24 cellular contexts compared by ENCODE assay signal in genomic region chr12:121860257-121860656, GRCh38. TPM values are rescaled to one million over a fixed set of nuclear protein-coding genes. Genes with fewer than 3 reads are reported as not detected.
A peak's percentile ranks its signal among the peaks of the same experiment; 100 is the strongest.
DNase-seq lines count a peak whose midpoint lies in the region; ATAC-seq, FAIRE-seq and TF ChIP-seq lines count a peak whose summit lies in the region.
"Had no signal": no experiment of that assay in that cellular context is flagged by ENCODE, and none has a peak within 500 bp of the region (broad histone marks: within the 10 kb centered on the region; RNA-seq: fewer than 3 reads in every experiment).

No MANE protein-coding gene starts in this region.

- no peak overlapping the region for H3K14ac ChIP-seq in H1 (ENCODE audit: insufficient read length)

- H3K4ac ChIP-seq in H1 (replicated peaks; ENCODE audit: insufficient read length, low read depth, low read length) (no peak overlapping the region), mesendoderm (ENCODE audit: low read depth, low read length) (no peak overlapping the region)

- H3K4me1 ChIP-seq in H1 (replicated peaks in 1 of 4; ENCODE audit: control insufficient read depth in 3 of 4, insufficient read depth in 4 of 4, low read length in 3 of 4) (peaks cover 0 to 17% (median 11%) of the 10 kb centered on the region in 4 experiments; a peak in 5 of 7 replicates), mesendoderm (ENCODE audit: control insufficient read depth, low read depth, low read length) (peaks cover 2% of the 10 kb centered on the region), uterus (peaks cover 15 to 18% of the 10 kb centered on the region in 2 donors)

- no peak overlapping the region for H2AFZ ChIP-seq in H1 (ENCODE audit: low read length)
- H2AFZ ChIP-seq: neural progenitor cell had no signal

- CTCF ChIA-PET in H1 (lab: Charles Lee; ENCODE audit: partially characterized antibody): interaction anchor here (0.5 to 4.1 kb wide), 8 partner anchors 9 to 965 kb away, joined by 3 to 20 read pairs (median 4); partner anchors contain the start of genes MORN3 and PSMD9

- POLR2A ChIA-PET in H1 (lab: Charles Lee; ENCODE audit: partially characterized antibody): no interaction called here

- no peak overlapping the region for H3K9ac ChIP-seq in H1 (replicated peaks in 1 of 4; ENCODE audit: extremely low read depth in 1 of 4, low read depth in 3 of 4, low read length in 3 of 4)
- H3K9ac ChIP-seq in mesendoderm (ENCODE audit: low read length): no peak overlapping the region
- H3K9ac ChIP-seq: neural progenitor cell had no signal

- no peak overlapping the region for H4K91ac ChIP-seq in H1 (replicated peaks; ENCODE audit: insufficient read length, low read length)

- H3K23ac ChIP-seq in H1 (ENCODE audit: insufficient read length) (no peak overlapping the region), mesendoderm (ENCODE audit: low read length) (no peak overlapping the region)

- H2BK12ac ChIP-seq in H1 (ENCODE audit: low read depth, low read length): 0 out of 2 replicates have a peak overlapping the region, but pooled peaks have one; percentile 1

- no peak overlapping the region for H3K27ac ChIP-seq in H1 (ENCODE audit: low read depth, low read length)
- H3K27ac ChIP-seq in mesendoderm (ENCODE audit: low read depth, low read length): no peak overlapping the region
- H3K27ac ChIP-seq in uterus: peak overlapping the region; percentile 93 to 94
- H3K27ac ChIP-seq: neural progenitor cell had no signal

- TF ChIP-seq CTCF in H1 (IDR thresholded peaks at IDR 0.05; ENCODE audit: control extremely low read depth in 1 of 3, insufficient read depth in 1 of 3, low read depth in 1 of 3, low read length in 3 of 3): no peak
- no peak for TF ChIP-seq CTCF in uterus (IDR thresholded peaks at IDR 0.05)

- H2BK5ac ChIP-seq in H1 (ENCODE audit: low read depth, low read length) (no peak overlapping the region), mesendoderm (ENCODE audit: low read length) (no peak overlapping the region)

- H2BK15ac ChIP-seq in H1 (ENCODE audit: low read length) (no peak overlapping the region), mesendoderm (replicated peaks; ENCODE audit: low read depth) (no peak overlapping the region)

- H3K18ac ChIP-seq in H1 (ENCODE audit: extremely low read depth, low read length): no peak overlapping the region
- H3K18ac ChIP-seq in mesendoderm (ENCODE audit: low read length): no peak overlapping the region

- H3K36me3 ChIP-seq in H1 (ENCODE audit: control insufficient read depth in 2 of 4, insufficient read depth in 4 of 4, low read length in 3 of 4): no peaks in the 10 kb centered on the region
- no peaks in the 10 kb centered on the region for H3K36me3 ChIP-seq in mesendoderm (ENCODE audit: control insufficient read depth, insufficient read depth, low read length)
- H3K36me3 ChIP-seq in uterus: no peaks in the 10 kb centered on the region
- H3K36me3 ChIP-seq: neural progenitor cell, thyroid gland had no signal

- H2AK5ac ChIP-seq in H1 (ENCODE audit: low read depth, low read length) (0 out of 2 replicates have a peak overlapping the region, but pooled peaks have one; percentile 53), mesendoderm (ENCODE audit: low read length) (no peak overlapping the region)

- no peak for TF ChIP-seq RAD21 in H1 (IDR thresholded peaks at IDR 0.05 in 1 of 2, conservative IDR thresholded peaks at IDR 0.05 in 1 of 2; ENCODE audit: low read depth in 2 of 2, low read length in 2 of 2)

- intact Hi-C loops in uterus (cut with DNase I; ENCODE audit: low total_unique reads): no loop called here

- H2BK120ac ChIP-seq in H1 (replicated peaks; ENCODE audit: low read depth, low read length) (no peak overlapping the region), mesendoderm (ENCODE audit: low read depth, low read length) (no peak overlapping the region)

- no peaks in the 10 kb centered on the region for H3K23me2 ChIP-seq in H1 (ENCODE audit: low read depth, low read length)

- H3K4me3 ChIP-seq in H1 (ENCODE audit: extremely low read depth in 1 of 4, insufficient read depth in 2 of 4, low read depth in 3 of 4, low read length in 4 of 4) (no peak overlapping the region), mesendoderm (ENCODE audit: low read length) (no peak overlapping the region), uterus (no peak overlapping the region)
- H3K4me3 ChIP-seq: neural progenitor cell, thyroid gland had no signal

- no peak for FAIRE-seq in H1 (lab: Jason Lieb, UNC)
- FAIRE-seq: A204.1, endometrium, keratinocyte had no signal

- ATAC-seq in SK-N-SH treated with all-trans-retinoic acid at 6 μM for 48 hours (no peak), GM19324 (IDR thresholded peaks at IDR 0.05; ENCODE audit: low FRiP score, unreplicated experiment) (no peak)
- ATAC-seq: activated CD8-positive, alpha-beta T cell treated with anti-CD3 and anti-CD28 coated beads for 36 hours; stimulated activated effector memory CD8-positive, alpha-beta T cell treated with anti-CD3 and anti-CD28 coated beads, Interleukin-12 subunit alpha, Interleukin-12 subunit beta, amount 100 ng/mL, for 72 hours had no signal

- no peak overlapping the region for H4K8ac ChIP-seq in H1 (ENCODE audit: extremely low read depth, insufficient read depth, low read length)
- H4K8ac ChIP-seq in mesendoderm (ENCODE audit: low read depth, low read length): no peak overlapping the region

- no peak overlapping the region for H2BK20ac ChIP-seq in H1 (ENCODE audit: low read length)

- H3K4me2 ChIP-seq in H1 (ENCODE audit: insufficient read depth in 1 of 2, low read depth in 2 of 2, low read length in 2 of 2) (no peak overlapping the region), mesendoderm (ENCODE audit: low read length) (no peak overlapping the region)
- H3K4me2 ChIP-seq: neural progenitor cell had no signal

- no peaks in the 10 kb centered on the region for H3K9me3 ChIP-seq in H1 (ENCODE audit: insufficient read depth in 2 of 2, low read depth in 1 of 2, low read length in 1 of 2)
- H3K9me3 ChIP-seq in uterus: no peaks in the 10 kb centered on the region
- H3K9me3 ChIP-seq: thyroid gland had no signal

- DNase-seq in NCI-H345 (lab: John Stamatoyannopoulos, UW): peak; percentile 5
- no peak for DNase-seq in NCI-H345 treated with DMSO at 0.1 percent for 48 hours (lab: John Stamatoyannopoulos, UW; ENCODE audit: unreplicated experiment)
- no peak for DNase-seq in H1 (ENCODE audit: low read depth in 1 of 2, low spot score in 2 of 2)
- peak; percentile 24 for DNase-seq in mesendoderm
- DNase-seq in uterus: no peak
- DNase-seq in CD1c-positive myeloid dendritic cell (ENCODE audit: extremely low spot score): no peak
- DNase-seq: activated B cell treated with CpG ODN at 0.5 μM for 24 hours; activated CD8-positive, alpha-beta T cell treated with anti-CD3 and anti-CD28 coated beads for 36 hours; activated naive CD4-positive, alpha-beta T cell treated with anti-CD3 and anti-CD28 coated beads, Interleukin-2, amount 50 U/mL, for 16 hours; activated T-cell treated with anti-CD3 and anti-CD28 coated beads, Interleukin-2, amount 50 U/mL, for 1 hour; Calu3; hippocampal formation; retina; thyroid gland had no signal

- no peak for TF ChIP-seq EP300 in H1 (IDR thresholded peaks at IDR 0.05; ENCODE audit: borderline replicate concordance in 1 of 2, low read depth in 2 of 2, low read length in 2 of 2)

- H3K79me2 ChIP-seq in H1 (ENCODE audit: control insufficient read depth in 1 of 2, insufficient read depth in 2 of 2, low read length in 2 of 2): no peaks in the 10 kb centered on the region
- H3K79me2 ChIP-seq in mesendoderm (ENCODE audit: control insufficient read depth, insufficient read depth, low read length): no peaks in the 10 kb centered on the region

- H3K79me1 ChIP-seq in H1 (ENCODE audit: low read depth, low read length) (no peaks in the 10 kb centered on the region), mesendoderm (ENCODE audit: low read length) (no peaks in the 10 kb centered on the region)

- no peaks in the 10 kb centered on the region; a peak in 1 of 7 replicates for H3K27me3 ChIP-seq in H1 (replicated peaks in 1 of 4; ENCODE audit: control insufficient read depth in 3 of 4, extremely low read depth in 1 of 4, insufficient read depth in 3 of 4, low read length in 3 of 4)
- H3K27me3 ChIP-seq in mesendoderm (ENCODE audit: insufficient read depth, low read length, poor library complexity): no peaks in the 10 kb centered on the region
- no peaks in the 10 kb centered on the region for H3K27me3 ChIP-seq in uterus
- H3K27me3 ChIP-seq: neural progenitor cell, thyroid gland had no signal

- no peaks in the 10 kb centered on the region for H4K20me1 ChIP-seq in H1 (replicated peaks in 1 of 2; ENCODE audit: control insufficient read depth in 1 of 2, insufficient read depth in 2 of 2, low read length in 2 of 2)

- WGBS in H1 (ENCODE audit: extremely low coverage in 1 of 2, insufficient coverage in 1 of 2, insufficient read length in 1 of 2, insufficient replicate concordance in 2 of 2, low coverage in 1 of 2, low lambda C conversion rate in 2 of 2, missing lambda C conversion rate in 1 of 2), 2 experiments: 100% methylated on average over 1 of the region's 1 CpG; no CpG with 5 or more reads in 1 of the 2 experiments
- WGBS in mesendoderm (ENCODE audit: extremely low coverage, insufficient coverage, low lambda C conversion rate): no CpG with 5 or more reads among the region's 1 CpG

- no peak overlapping the region for H4K5ac ChIP-seq in H1 (ENCODE audit: insufficient read length, low read depth, low read length)
- no peak overlapping the region for H4K5ac ChIP-seq in mesendoderm (ENCODE audit: low read length)

- TF ChIP-seq POLR2A in H1 (IDR thresholded peaks at IDR 0.05; ENCODE audit: control extremely low read depth in 1 of 2, low read depth in 2 of 2, low read length in 2 of 2) (no peak), uterus (IDR thresholded peaks at IDR 0.05) (no peak)

- H3K56ac ChIP-seq in H1 (replicated peaks; ENCODE audit: insufficient read length, low read depth, low read length) (no peak overlapping the region), mesendoderm (ENCODE audit: low read length) (no peak overlapping the region)

RNA-seq across cellular contexts. Expression of gene HPD, which starts 1.6 kb away (rescaled TPM):
- total RNA-seq in H1 (2021; fragmentation: NEBNext Ultra II Directional; extraction: Animal tissue kit (Norgen Biotek cat#: 25700)): 0.38 and 0.56 TPM in 2 replicates
- polyA plus RNA-seq in H1 (2011; rRNA removed): 0.28 and 0.48 TPM in 2 replicates
- polyA plus RNA-seq in H1 (2011; cell fraction: cytosol; rRNA removed): 0.47 TPM
- 0.20 TPM for polyA plus RNA-seq in H1 (2011; cell fraction: nucleus; rRNA removed)
- 0.29 to 1.0 TPM (median 0.42 TPM) in 4 replicates for polyA plus RNA-seq in H1 (2012, experiment 1 of 2)
- 0.56 TPM for polyA plus RNA-seq in H1 (2012, experiment 2 of 2)
- 0.55 TPM for polyA plus RNA-seq in H1 (2013, experiment 1 of 2)
- polyA plus RNA-seq in H1 (2013, experiment 2 of 2): 0.42 TPM
- 0.09 and 0.24 TPM in 2 replicates for polyA minus RNA-seq in H1 (2011; rRNA and poly(A)+ RNA removed)
- not detected for polyA minus RNA-seq in H1 (2011; cell fraction: cytosol; rRNA and poly(A)+ RNA removed)
- not detected for polyA minus RNA-seq in H1 (2011; cell fraction: nucleus; rRNA and poly(A)+ RNA removed)
- polyA plus RNA-seq in mesendoderm (2013, experiment 1 of 2): 0.46 TPM
- 0.42 TPM for polyA plus RNA-seq in mesendoderm (2013, experiment 2 of 2)
- total RNA-seq in uterus: 1 to 10 TPM in 1 of 4 donors, not detected in 3; 1.9 TPM
- total RNA-seq: activated B cell treated with CpG ODN at 0.5 μM for 24 hours; activated CD8-positive, alpha-beta T cell treated with anti-CD3 and anti-CD28 coated beads for 36 hours; Calu3; mononuclear cell; SK-MEL-5 had no signal
- polyA plus RNA-seq: BJ, keratinocyte had no signal

RNA-seq across cellular contexts. Expression of gene PSMD9, which starts 28.3 kb away (rescaled TPM):
- total RNA-seq in H1 (2021; fragmentation: NEBNext Ultra II Directional; extraction: Animal tissue kit (Norgen Biotek cat#: 25700)): 28.8 and 33.1 TPM in 2 replicates
- polyA plus RNA-seq in H1 (2011; rRNA removed): 36.1 and 38.5 TPM in 2 replicates
- polyA plus RNA-seq in H1 (2011; cell fraction: cytosol; rRNA removed): 91.7 TPM
- 40.6 TPM for polyA plus RNA-seq in H1 (2011; cell fraction: nucleus; rRNA removed)
- 27.5 to 49.3 TPM (median 44.6 TPM) in 4 replicates for polyA plus RNA-seq in H1 (2012, experiment 1 of 2)
- polyA plus RNA-seq in H1 (2012, experiment 2 of 2): 19.3 TPM
- 17.6 TPM for polyA plus RNA-seq in H1 (2013, experiment 1 of 2)
- polyA plus RNA-seq in H1 (2013, experiment 2 of 2): 18.2 TPM
- 22.3 and 22.4 TPM in 2 replicates for polyA minus RNA-seq in H1 (2011; rRNA and poly(A)+ RNA removed)
- 34.8 TPM for polyA minus RNA-seq in H1 (2011; cell fraction: cytosol; rRNA and poly(A)+ RNA removed)
- polyA minus RNA-seq in H1 (2011; cell fraction: nucleus; rRNA and poly(A)+ RNA removed): 19.6 TPM
- polyA plus RNA-seq in mesendoderm (2013, experiment 1 of 2): 34.3 TPM
- 32.3 TPM for polyA plus RNA-seq in mesendoderm (2013, experiment 2 of 2)
- total RNA-seq in uterus: 100 to 1,000 TPM in 1 of 4 donors, 10 to 100 TPM in 2, 1 to 10 TPM in 1; 2.4 to 312 (median 46.0) TPM

RNA-seq across cellular contexts. Expression of gene SETD1B, which starts 56.4 kb away (rescaled TPM):
- 17.7 and 17.8 TPM in 2 replicates for total RNA-seq in H1 (2021; fragmentation: NEBNext Ultra II Directional; extraction: Animal tissue kit (Norgen Biotek cat#: 25700))
- 1.3 and 2.3 TPM in 2 replicates for polyA plus RNA-seq in H1 (2011; rRNA removed)
- polyA plus RNA-seq in H1 (2011; cell fraction: cytosol; rRNA removed): 1.2 TPM
- 4.1 TPM for polyA plus RNA-seq in H1 (2011; cell fraction: nucleus; rRNA removed)
- 6.5 to 10.1 TPM (median 8.7 TPM) in 4 replicates for polyA plus RNA-seq in H1 (2012, experiment 1 of 2)
- polyA plus RNA-seq in H1 (2012, experiment 2 of 2): 4.9 TPM
- 6.6 TPM for polyA plus RNA-seq in H1 (2013, experiment 1 of 2)
- 5.8 TPM for polyA plus RNA-seq in H1 (2013, experiment 2 of 2)
- polyA minus RNA-seq in H1 (2011; rRNA and poly(A)+ RNA removed): 1.5 and 2.3 TPM in 2 replicates
- polyA minus RNA-seq in H1 (2011; cell fraction: cytosol; rRNA and poly(A)+ RNA removed): 5.3 TPM
- polyA minus RNA-seq in H1 (2011; cell fraction: nucleus; rRNA and poly(A)+ RNA removed): 4.7 TPM
- polyA plus RNA-seq in mesendoderm (2013, experiment 1 of 2): 11.4 TPM
- 11.6 TPM for polyA plus RNA-seq in mesendoderm (2013, experiment 2 of 2)
- 10 to 100 TPM in 1 of 4 donors, 1 to 10 TPM in 3; 1.3 to 63.6 (median 5.6) TPM for total RNA-seq in uterus

RNA-seq across cellular contexts. Expression of gene CFAP251, which starts 58.1 kb away (rescaled TPM):
- total RNA-seq in H1 (2021; fragmentation: NEBNext Ultra II Directional; extraction: Animal tissue kit (Norgen Biotek cat#: 25700)): 2.9 and 3.3 TPM in 2 replicates
- polyA plus RNA-seq in H1 (2011; rRNA removed): 1.8 and 1.9 TPM in 2 replicates
- polyA plus RNA-seq in H1 (2011; cell fraction: cytosol; rRNA removed): 2.1 TPM
- polyA plus RNA-seq in H1 (2011; cell fraction: nucleus; rRNA removed): 4.9 TPM
- 1.3 to 3.1 TPM (median 2.2 TPM) in 4 replicates for polyA plus RNA-seq in H1 (2012, experiment 1 of 2)
- 0.89 TPM for polyA plus RNA-seq in H1 (2012, experiment 2 of 2)
- 2.7 TPM for polyA plus RNA-seq in H1 (2013, experiment 1 of 2)
- 2.4 TPM for polyA plus RNA-seq in H1 (2013, experiment 2 of 2)
- polyA minus RNA-seq in H1 (2011; rRNA and poly(A)+ RNA removed): 5.0 and 5.4 TPM in 2 replicates
- 1.3 TPM for polyA minus RNA-seq in H1 (2011; cell fraction: cytosol; rRNA and poly(A)+ RNA removed)
- polyA minus RNA-seq in H1 (2011; cell fraction: nucleus; rRNA and poly(A)+ RNA removed): 3.1 TPM
- 2.6 TPM for polyA plus RNA-seq in mesendoderm (2013, experiment 1 of 2)
- 3.0 TPM for polyA plus RNA-seq in mesendoderm (2013, experiment 2 of 2)
- total RNA-seq in uterus: 100 to 1,000 TPM in 1 of 4 donors, 10 to 100 TPM in 2, 1 to 10 TPM in 1; 5.9 to 135 (median 12.7) TPM

Comparison
In these comparisons a context has a peak if more than half of its experiments do, and no peak if none do; other contexts are left out.
1. DNase-seq: peak in NCI-H345 (single experiment) and mesendoderm (single experiment); none in NCI-H345 treated with DMSO at 0.1 percent for 48 hours (single experiment), H1 (0 of 2), uterus (0 of 2) and CD1c-positive myeloid dendritic cell (single experiment).
2. H3K27ac ChIP-seq: peak in uterus (2 of 2); none in H1 (single experiment) and mesendoderm (single experiment).